ENCODE assay signal across 14 cellular contexts in the genomic region with DNA sequence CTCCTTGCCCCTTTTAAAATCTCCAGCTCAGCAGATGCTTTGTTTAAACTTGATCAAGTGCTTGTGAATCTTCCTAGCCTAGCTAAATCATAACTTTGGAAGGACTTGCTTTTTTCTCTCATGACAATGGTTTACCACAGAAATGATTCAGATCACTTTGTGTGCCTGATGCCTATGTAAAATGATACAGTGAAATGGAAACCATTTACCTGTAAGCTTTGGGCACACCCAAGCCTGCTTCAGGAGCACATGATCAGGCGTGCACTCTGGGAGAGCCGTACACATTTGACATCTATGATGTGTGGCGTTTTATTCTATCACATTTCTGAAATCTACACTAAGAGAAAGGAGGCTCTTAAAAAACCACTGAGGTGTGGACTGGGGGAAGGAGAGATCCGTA. TPM values are rescaled to one million over a fixed set of nuclear protein-coding genes. Genes with fewer than 3 reads are reported as not detected.
DNase-seq lines count a peak whose midpoint lies in the region; ATAC-seq and TF ChIP-seq lines count a peak whose summit lies in the region.
"Had no signal": no experiment of that assay in that cellular context is flagged by ENCODE, and none has a peak within 500 bp of the region (broad histone marks: within the 10 kb centered on the region; RNA-seq: fewer than 3 reads in every experiment).

No MANE protein-coding gene starts in this region.

- peak overlapping the region in 2 of 3 donors; percentile 0 to 67 for H3K27ac Mint-ChIP-seq in IgD-negative memory B cell
- H3K27ac Mint-ChIP-seq in activated CD8-positive, alpha-beta T cell treated with anti-CD3 and anti-CD28 coated beads for 36 hours, result peak overlapping the region; percentile 35

- no peak overlapping the region for H3K18ac ChIP-seq in mesenchymal stem cell (ENCODE audit: low read depth in 1 of 2, low read length in 2 of 2)

- no peak overlapping the region for H3K4me3 ChIP-seq in mesenchymal stem cell (ENCODE audit: insufficient read depth in 1 of 2, low read depth in 1 of 2, low read length in 2 of 2)
- H3K4me3 ChIP-seq in PC-9, result no peak overlapping the region
- H3K4me3 ChIP-seq: breast epithelium, skin epidermis, transverse colon had no signal

- no peaks in the 10 kb centered on the region for H4K20me1 ChIP-seq in PC-9 (ENCODE audit: insufficient read depth)

- intact Hi-C loops in activated CD8-positive, alpha-beta T cell treated with anti-CD3 and anti-CD28 coated beads for 36 hours (cut with micrococcal nuclease), result no loop called here
- intact Hi-C loops in PC-9 (cut with micrococcal nuclease; ENCODE audit: unreplicated experiment), result loop anchor here (10.0 kb wide), 1 partner anchor 1856 kb away; no protein-coding TSS in a partner anchor

- POLR2A ChIA-PET in activated CD8-positive, alpha-beta T cell treated with anti-CD3 and anti-CD28 coated beads for 36 hours (lab: Charles Lee), result interaction anchor here (1.1 to 2.9 kb wide), 4 partner anchors 9 to 25 kb away, joined by 3 to 16 read pairs (median 4); no protein-coding TSS in a partner anchor
- POLR2A ChIA-PET in PC-9 (lab: Charles Lee; ENCODE audit: unreplicated experiment), result interaction anchor here (0.7 kb wide), 1 partner anchor 69 kb away, joined by 6 read pairs; no protein-coding TSS in a partner anchor

- peaks cover 38% of the 10 kb centered on the region for H3K79me2 ChIP-seq in PC-9 (ENCODE audit: low read depth)

- BruUV-seq in PC-9 (replicated peaks; lab: Mats Ljungman, UMichigan), result no TSS peak

- H3K27me3 Mint-ChIP-seq in IgD-negative memory B cell, result peaks cover 2% of the 10 kb centered on the region
- no peaks in the 10 kb centered on the region for H3K27me3 Mint-ChIP-seq in activated CD8-positive, alpha-beta T cell treated with anti-CD3 and anti-CD28 coated beads for 36 hours

- H3K9ac ChIP-seq in mesenchymal stem cell (ENCODE audit: low read length), result no peak overlapping the region
- H3K9ac ChIP-seq: KMS-11 had no signal

- peaks cover 3% of the 10 kb centered on the region for H3K36me3 Mint-ChIP-seq in IgD-negative memory B cell
- peaks cover 38% of the 10 kb centered on the region for H3K36me3 Mint-ChIP-seq in activated CD8-positive, alpha-beta T cell treated with anti-CD3 and anti-CD28 coated beads for 36 hours (ENCODE audit: low read depth)

- CTCF ChIA-PET in activated CD8-positive, alpha-beta T cell treated with anti-CD3 and anti-CD28 coated beads for 36 hours (lab: Charles Lee), result interaction anchor here (0.9 to 1.6 kb wide), 7 partner anchors 11 to 73 kb away, joined by 3 to 6 read pairs (median 4); no protein-coding TSS in a partner anchor
- CTCF ChIA-PET in PC-9 (lab: Charles Lee), result interaction anchor here (0.9 kb wide), 1 partner anchor 87 kb away, joined by 3 read pairs; no protein-coding TSS in a partner anchor

- H3K23ac ChIP-seq in mesenchymal stem cell (ENCODE audit: low read length in 2 of 2), result no peak overlapping the region

- peaks cover 8% of the 10 kb centered on the region for H3K79me1 ChIP-seq in mesenchymal stem cell (replicated peaks; ENCODE audit: low read length, poor library complexity, severe bottlenecking)

- ATAC-seq in activated CD8-positive, alpha-beta T cell treated with anti-CD3 and anti-CD28 coated beads for 36 hours, result peak; percentile 53
- no peak for ATAC-seq in HG02852 (IDR thresholded peaks at IDR 0.05; ENCODE audit: unreplicated experiment)

- 100% methylated on average over 1 of the region's 4 CpGs for WGBS in mesenchymal stem cell

- no peak overlapping the region for H2BK15ac ChIP-seq in mesenchymal stem cell (ENCODE audit: low read depth, poor library complexity, severe bottlenecking)

- H3K36me3 ChIP-seq in mesenchymal stem cell (ENCODE audit: control insufficient read depth in 1 of 2, insufficient read depth in 2 of 2, low read depth in 1 of 2, low read length in 2 of 2) (peaks cover 4 to 24% of the 10 kb centered on the region in 2 experiments), PC-9 (ENCODE audit: low read depth) (peaks cover 13% of the 10 kb centered on the region; the same call in 1 of the 2 replicates)
- H3K36me3 ChIP-seq: breast epithelium, transverse colon had no signal

- no peaks in the 10 kb centered on the region for H3K9me2 ChIP-seq in PC-9 (ENCODE audit: insufficient read depth)

- no peak overlapping the region for H2AFZ ChIP-seq in mesenchymal stem cell (ENCODE audit: low read depth, low read length)
- no peak overlapping the region for H2AFZ ChIP-seq in PC-9

- H2AK5ac ChIP-seq in mesenchymal stem cell (ENCODE audit: low read length, severe bottlenecking), result no peak overlapping the region

- H3K27me3 ChIP-seq in mesenchymal stem cell (ENCODE audit: control insufficient read depth in 1 of 2, insufficient read depth in 1 of 2, low read length in 2 of 2), result no peaks in the 10 kb centered on the region
- no peaks in the 10 kb centered on the region for H3K27me3 ChIP-seq in PC-9 (ENCODE audit: insufficient read depth, low read depth)
- H3K27me3 ChIP-seq: breast epithelium, transverse colon had no signal

- peaks cover 11% of the 10 kb centered on the region; the same call in 1 of the 2 replicates for H3F3A ChIP-seq in PC-9 (ENCODE audit: insufficient read depth, low read depth)

- no peak overlapping the region for H2BK5ac ChIP-seq in mesenchymal stem cell (ENCODE audit: low read depth, low read length, poor library complexity, severe bottlenecking)

- DNase-seq in NCI-H1105 treated with DMSO at 0.1 percent for 48 hours (lab: John Stamatoyannopoulos, UW) (peak; percentile 15), NCI-H1105 (lab: John Stamatoyannopoulos, UW) (no peak), mesenchymal stem cell (no peak), PC-9 (no peak), anterior cingulate cortex (lab: John Stamatoyannopoulos, UW) (no peak)
- no peak for DNase-seq in activated CD8-positive, alpha-beta T cell treated with anti-CD3 and anti-CD28 coated beads for 36 hours
- DNase-seq: T1000, transverse colon had no signal

- H3K14ac ChIP-seq in mesenchymal stem cell (ENCODE audit: low read length in 2 of 2), result no peak overlapping the region

- H3K9me3 ChIP-seq in mesenchymal stem cell (ENCODE audit: control insufficient read depth, low read length), result no peaks in the 10 kb centered on the region
- H3K9me3 ChIP-seq in PC-9 (ENCODE audit: insufficient read depth, low read depth), result no peaks in the 10 kb centered on the region
- H3K9me3 ChIP-seq: breast epithelium, transverse colon had no signal

- no peak for TF ChIP-seq CTCF in activated CD8-positive, alpha-beta T cell treated with anti-CD3 and anti-CD28 coated beads for 36 hours (IDR thresholded peaks at IDR 0.05)
- TF ChIP-seq CTCF in PC-9 (conservative IDR thresholded peaks at IDR 0.05), result no peak

- no peak overlapping the region for H4K91ac ChIP-seq in mesenchymal stem cell (ENCODE audit: low read length)

- peaks cover 39 to 45% (median 45%) of the 10 kb centered on the region in 3 donors for H3K4me1 Mint-ChIP-seq in IgD-negative memory B cell
- H3K4me1 Mint-ChIP-seq in activated CD8-positive, alpha-beta T cell treated with anti-CD3 and anti-CD28 coated beads for 36 hours (ENCODE audit: low read depth), result peaks cover 22% of the 10 kb centered on the region

- no peak overlapping the region for H3K4me2 ChIP-seq in mesenchymal stem cell (ENCODE audit: low read length, poor library complexity, severe bottlenecking)
- no peak overlapping the region for H3K4me2 ChIP-seq in PC-9

- H2BK12ac ChIP-seq in mesenchymal stem cell (ENCODE audit: low read length in 2 of 2), result no peak overlapping the region

- H3K4me3 Mint-ChIP-seq in IgD-negative memory B cell, result peak overlapping the region in 1 of 4 donors; percentile 81
- H3K4me3 Mint-ChIP-seq in activated CD8-positive, alpha-beta T cell treated with anti-CD3 and anti-CD28 coated beads for 36 hours, result no peak overlapping the region

- H2BK120ac ChIP-seq in mesenchymal stem cell (ENCODE audit: low read depth, low read length), result no peak overlapping the region

- H4K8ac ChIP-seq in mesenchymal stem cell (ENCODE audit: low read length), result no peak overlapping the region

- H3K9me3 Mint-ChIP-seq in IgD-negative memory B cell, result no peaks in the 10 kb centered on the region
- no peaks in the 10 kb centered on the region for H3K9me3 Mint-ChIP-seq in activated CD8-positive, alpha-beta T cell treated with anti-CD3 and anti-CD28 coated beads for 36 hours

- peak overlapping the region; percentile 13 for H3K27ac ChIP-seq in mesenchymal stem cell (ENCODE audit: low read length, poor library complexity, severe bottlenecking)
- no peak overlapping the region for H3K27ac ChIP-seq in PC-9
- H3K27ac ChIP-seq: 22Rv1, breast epithelium, KMS-11, transverse colon had no signal

- no peak overlapping the region for H3K4ac ChIP-seq in mesenchymal stem cell (ENCODE audit: low read depth in 1 of 2, low read length in 2 of 2)

- H3K4me1 ChIP-seq in mesenchymal stem cell (ENCODE audit: control insufficient read depth, insufficient read depth, low read depth, low read length) (peaks cover 9% of the 10 kb centered on the region), PC-9 (replicated peaks; ENCODE audit: insufficient read depth) (no peaks in the 10 kb centered on the region)
- H3K4me1 ChIP-seq: breast epithelium had no signal

RNA-seq across cellular contexts. Expression of a gene that starts 41.1 kb away (rescaled TPM):
- polyA plus RNA-seq in IgD-negative memory B cell, result 73.8 TPM
- total RNA-seq in activated CD8-positive, alpha-beta T cell treated with anti-CD3 and anti-CD28 coated beads for 36 hours, result 10 to 100 TPM; 65.1 to 66.6 TPM
- polyA plus RNA-seq in mesenchymal stem cell (2013, experiment 1 of 2), result 66.8 TPM
- 65.2 TPM for polyA plus RNA-seq in mesenchymal stem cell (2013, experiment 2 of 2)
- total RNA-seq in PC-9 (2021), result 46.3 and 59.8 TPM in 2 replicates
